In the genomic region with DNA sequence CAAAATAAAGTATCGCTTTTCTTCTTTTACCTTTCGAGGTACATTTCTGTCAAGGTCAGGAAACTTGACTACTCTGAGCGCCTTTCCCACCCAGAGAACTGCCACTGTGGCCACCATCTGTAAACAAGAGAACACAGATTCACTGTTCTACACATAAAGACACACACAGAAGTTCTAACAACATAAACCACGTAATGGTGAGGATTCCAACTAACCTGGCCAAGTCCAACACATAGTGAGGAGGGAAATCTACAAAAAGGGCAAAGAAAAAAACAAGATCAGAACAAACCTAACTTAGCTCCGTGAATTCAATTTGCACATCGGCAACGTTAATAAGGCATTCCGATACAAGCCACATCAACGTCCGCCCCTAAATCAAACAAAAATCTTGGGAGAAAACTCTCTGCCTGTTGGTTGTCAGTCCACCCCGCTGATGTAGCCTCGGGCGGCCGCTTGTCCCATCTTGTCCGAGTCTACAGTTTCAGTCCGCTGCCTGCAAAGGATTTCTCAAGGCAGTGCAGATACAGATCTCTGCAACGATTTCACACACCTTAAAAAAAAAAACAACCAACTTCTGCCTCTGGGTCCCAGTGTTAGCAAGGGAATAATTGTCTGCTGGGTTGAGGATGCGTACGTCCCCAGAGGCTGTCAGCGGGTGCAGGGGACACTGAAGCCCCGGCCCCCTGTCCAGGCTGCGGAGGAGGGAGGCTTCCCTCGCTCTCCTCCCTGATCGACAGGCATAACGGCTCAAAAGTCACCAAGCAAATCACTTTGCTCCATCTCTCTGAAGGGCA, we compare ENCODE assay signal across 8 cellular contexts. TPM values are rescaled to one million over a fixed set of nuclear protein-coding genes. Genes with fewer than 3 reads are reported as not detected.
DNase-seq lines count a peak whose midpoint lies in the region; ATAC-seq, FAIRE-seq and TF ChIP-seq lines count a peak whose summit lies in the region.

No MANE protein-coding gene starts in this region.

- H3K27ac ChIP-seq in WERI-Rb-1 (peak overlapping the region; percentile 93), endothelial cell of umbilical vein (ENCODE audit: insufficient read depth, low read depth, low read length) (peak overlapping the region; percentile 74), mesodermal cell (ENCODE audit: low read depth, low read length, severe bottlenecking) (peak overlapping the region; percentile 90)

- H3K9me3 ChIP-seq in WERI-Rb-1 (ENCODE audit: severe bottlenecking) (no peaks in the 10 kb centered on the region), endothelial cell of umbilical vein (replicated peaks; ENCODE audit: control insufficient read depth, insufficient read depth, low read length) (no peaks in the 10 kb centered on the region), mesodermal cell (ENCODE audit: control insufficient read depth, low read length) (no peaks in the 10 kb centered on the region)

- H3K27ac Mint-ChIP-seq in IgD-negative memory B cell, result peak overlapping the region; percentile 2 to 95 (median 87)

- H3K36me3 Mint-ChIP-seq in IgD-negative memory B cell, result peaks cover 2% of the 10 kb centered on the region

- POLR2A ChIA-PET in endothelial cell of umbilical vein (lab: Charles Lee), result interaction anchor here (1.2 to 1.6 kb wide), 2 partner anchors 33 to 57 kb away, joined by 4 to 5 read pairs; no protein-coding TSS in a partner anchor

- peaks cover 4% of the 10 kb centered on the region for H3K79me2 ChIP-seq in endothelial cell of umbilical vein (ENCODE audit: control insufficient read depth, insufficient read depth, low read length)

- BruUV-seq in endothelial cell of umbilical vein (replicated peaks; lab: Mats Ljungman, UMichigan), result TSS peak; percentile 32

- TF ChIP-seq POLR2A in endothelial cell of umbilical vein (IDR thresholded peaks at IDR 0.05; ENCODE audit: low read depth, low read length), result no peak

- peaks cover 14 to 27% (median 17%) of the 10 kb centered on the region in 3 donors for H3K4me1 Mint-ChIP-seq in IgD-negative memory B cell

- peak overlapping the region; percentile 48 for H2AFZ ChIP-seq in endothelial cell of umbilical vein (ENCODE audit: low read depth, low read length)

- peak; percentile 36 for ATAC-seq in GM21717 (IDR thresholded peaks at IDR 0.05; ENCODE audit: unreplicated experiment)

- H3K4me1 ChIP-seq in endothelial cell of umbilical vein (ENCODE audit: control insufficient read depth, extremely low read depth, insufficient read depth, low read length), result peaks cover 13% of the 10 kb centered on the region
- no peaks in the 10 kb centered on the region for H3K4me1 ChIP-seq in mesodermal cell (ENCODE audit: control insufficient read depth, insufficient read depth, low read length, poor library complexity, severe bottlenecking)

- dilution Hi-C loops in endothelial cell of umbilical vein (cut with MboI; ENCODE audit: extremely low pct_ligation_motif_present, low sequenced_read_pairs), result no loop called here

- H3K36me3 ChIP-seq in GM06990 (ENCODE audit: control insufficient read depth, insufficient read depth, low read length) (no peaks in the 10 kb centered on the region), WERI-Rb-1 (peaks cover 13% of the 10 kb centered on the region), endothelial cell of umbilical vein (ENCODE audit: control insufficient read depth in 2 of 2, extremely low read depth in 1 of 2, insufficient read depth in 2 of 2, low read length in 2 of 2) (no peaks in the 10 kb centered on the region), mesodermal cell (ENCODE audit: control insufficient read depth, insufficient read depth, low read length) (peaks cover 25% of the 10 kb centered on the region)

- H3K9me1 ChIP-seq in endothelial cell of umbilical vein (replicated peaks; ENCODE audit: control insufficient read depth, extremely low read depth, insufficient read depth, low read length), result no peaks in the 10 kb centered on the region

- DNase-seq in GM06990 (ENCODE audit: extremely low read depth, insufficient read length) (no peak), WERI-Rb-1 (peak; percentile 17), endothelial cell of umbilical vein (ENCODE audit: low read depth, low spot score) (peak; percentile 64), superior temporal gyrus (ENCODE audit: extremely low spot score) (peak; percentile 60), NCI-H2081 (lab: John Stamatoyannopoulos, UW) (no peak)

- 0 to 9% methylated on average over 14 to 19 of the region's 25 CpGs for WGBS in mesodermal cell (ENCODE audit: insufficient coverage in 2 of 2), 2 experiments

- H3K9ac ChIP-seq in endothelial cell of umbilical vein (replicated peaks; ENCODE audit: extremely low read depth, insufficient read depth, low read length), result peak overlapping the region; percentile 93

- H4K20me1 ChIP-seq in endothelial cell of umbilical vein (replicated peaks; ENCODE audit: control insufficient read depth, extremely low read depth, insufficient read depth, low read length), result no peaks in the 10 kb centered on the region

- no peaks in the 10 kb centered on the region for H3K27me3 ChIP-seq in GM06990 (replicated peaks; ENCODE audit: control insufficient read depth, insufficient read depth, low read length)
- no peaks in the 10 kb centered on the region for H3K27me3 ChIP-seq in WERI-Rb-1 (ENCODE audit: insufficient read depth, low read depth, severe bottlenecking)
- no peaks in the 10 kb centered on the region for H3K27me3 ChIP-seq in endothelial cell of umbilical vein (ENCODE audit: control insufficient read depth in 2 of 2, insufficient read depth in 2 of 2, low read length in 2 of 2)

- intact Hi-C loops in endothelial cell of umbilical vein (cut with micrococcal nuclease), result loop anchor here (1.0 to 10.0 kb wide), 4 partner anchors 9 to 412 kb away; partner anchors contain the start of genes DNAI4 and MIER1

- CTCF ChIA-PET in endothelial cell of umbilical vein (lab: Charles Lee), result interaction anchor here (1.3 to 3.4 kb wide), 6 partner anchors 33 to 159 kb away, joined by 4 to 21 read pairs (median 8); partner anchors contain the start of genes DNAI4 and MIER1

- H3K27me3 Mint-ChIP-seq in IgD-negative memory B cell, result no peaks in the 10 kb centered on the region

- no peaks in the 10 kb centered on the region for H3K9me3 Mint-ChIP-seq in IgD-negative memory B cell

- peak; percentile 59 for FAIRE-seq in endothelial cell of umbilical vein (lab: Jason Lieb, UNC)

- H3K4me3 ChIP-seq in GM06990 (replicated peaks; ENCODE audit: low read depth, low read length) (peak overlapping the region; percentile 71), WERI-Rb-1 (ENCODE audit: low read depth, low read length) (peak overlapping the region; percentile 76), endothelial cell of umbilical vein (replicated peaks in 1 of 3; ENCODE audit: insufficient read depth in 1 of 3, low read depth in 1 of 3, low read length in 3 of 3) (peak overlapping the region; percentile 72 to 83 (median 81)), mesodermal cell (ENCODE audit: extremely low read depth, insufficient read depth, low read length, poor library complexity, severe bottlenecking) (peak overlapping the region; percentile 68)

- H3K4me2 ChIP-seq in endothelial cell of umbilical vein (ENCODE audit: insufficient read depth, low read length), result peak overlapping the region; percentile 99

- TF ChIP-seq CTCF in GM06990 (IDR thresholded peaks at IDR 0.05; ENCODE audit: insufficient read depth, low read length, poor library complexity, severe bottlenecking), result no peak
- no peak for TF ChIP-seq CTCF in WERI-Rb-1 (IDR thresholded peaks at IDR 0.05; ENCODE audit: low read depth, low read length)
- no peak for TF ChIP-seq CTCF in endothelial cell of umbilical vein (IDR thresholded peaks at IDR 0.05; ENCODE audit: extremely low read depth in 1 of 2, insufficient read depth in 1 of 2, low read depth in 1 of 2, low read length in 2 of 2)

- peak overlapping the region; percentile 78 to 95 (median 87) for H3K4me3 Mint-ChIP-seq in IgD-negative memory B cell

TF ChIP-seq in endothelial cell of umbilical vein, 7 proteins besides CTCF, POLR2A, EP300 and RAD21:
- TF ChIP-seq JUN (IDR thresholded peaks at IDR 0.05; ENCODE audit: borderline replicate concordance, insufficient read depth, insufficient read length, low read depth) (no peak), GATA2 (IDR thresholded peaks at IDR 0.05; ENCODE audit: insufficient read depth, insufficient read length, low read depth, low read length) (peak; percentile 47)

RNA-seq across cellular contexts. Expression of gene SLC35D1, which starts 1.0 kb away (rescaled TPM):
- polyA plus RNA-seq in IgD-negative memory B cell, result 3.2 TPM
- total RNA-seq in endothelial cell of umbilical vein, result 6.1 and 6.6 TPM in 2 replicates
- polyA plus RNA-seq in endothelial cell of umbilical vein, result 2.9 and 3.5 TPM in 2 replicates
- 2.9 and 3.5 TPM in 2 replicates for polyA plus RNA-seq in endothelial cell of umbilical vein (2011; cell fraction: cytosol; rRNA removed)
- polyA plus RNA-seq in endothelial cell of umbilical vein (2011; cell fraction: nucleus; rRNA removed), result 9.1 and 11.2 TPM in 2 replicates
- polyA plus RNA-seq in endothelial cell of umbilical vein (2012), result 2.7 and 4.0 TPM in 2 replicates
- 9.5 and 9.6 TPM in 2 replicates for polyA minus RNA-seq in endothelial cell of umbilical vein
- 8.3 TPM for polyA minus RNA-seq in endothelial cell of umbilical vein (2011; cell fraction: cytosol; rRNA and poly(A)+ RNA removed)
- polyA minus RNA-seq in endothelial cell of umbilical vein (2011; cell fraction: nucleus; rRNA and poly(A)+ RNA removed), result 8.3 and 11.6 TPM in 2 replicates
- polyA plus RNA-seq in mesodermal cell (2013, experiment 1 of 2), result 4.6 TPM
- 5.5 TPM for polyA plus RNA-seq in mesodermal cell (2013, experiment 2 of 2)

Comparison
In these comparisons a context has a peak if more than half of its experiments do, and no peak if none do; other contexts are left out.
1. DNase-seq: peak in WERI-Rb-1 (single experiment), endothelial cell of umbilical vein (single experiment) and superior temporal gyrus (single experiment); none in GM06990 (single experiment) and NCI-H2081 (0 of 2).
2. Peak in every context shown above with its lines, with median percentiles within 50 percentile points of each other: H3K4me3 ChIP-seq and H3K27ac ChIP-seq.